In genomic region chr16:83011939-83012338, GRCh38 we compare ENCODE assay signal across 16 cellular contexts.
DNase-seq lines count a peak whose midpoint lies in the region; ATAC-seq and TF ChIP-seq lines count a peak whose summit lies in the region.
"Had no signal": no experiment of that assay in that cellular context is flagged by ENCODE, and none has a peak within 500 bp of the region (broad histone marks: within the 10 kb centered on the region; RNA-seq: fewer than 3 reads in every experiment).

No MANE protein-coding gene starts in this region.

- H3K9me3 ChIP-seq in SK-N-SH = no peaks in the 10 kb centered on the region
- no peaks in the 10 kb centered on the region for H3K9me3 ChIP-seq in ascending aorta
- H3K9me3 ChIP-seq in osteoblast (ENCODE audit: low read depth, low read length) = no peaks in the 10 kb centered on the region
- H3K9me3 ChIP-seq: BLaER1 treated with 17β-estradiol and CSF1 and Interleukin-3, amounts not matched to agents 10 nM and 100 nM; HAP-1 had no signal

- DNase-seq in SK-N-SH (no peak), ascending aorta (ENCODE audit: low spot score in 2 of 2) (no peak), osteoblast (ENCODE audit: insufficient read length, low spot score, missing footprints) (no peak), cerebellar cortex (ENCODE audit: low spot score) (no peak), NOMO-1 treated with dmso at 0.1 percent for 144 hours (lab: John Stamatoyannopoulos, UW; ENCODE audit: unreplicated experiment) (no peak), NCI-H187 (lab: John Stamatoyannopoulos, UW) (no peak)
- DNase-seq: AML-193; Calu3; CD4-positive, alpha-beta T cell; DMS 273 treated with DMSO at 0.1 percent for 48 hours had no signal

- peak overlapping the region; percentile 71; the same call in 1 of the 2 replicates for H3K4me2 ChIP-seq in SK-N-SH
- H3K4me2 ChIP-seq in osteoblast (ENCODE audit: insufficient read depth, low read length) = peak overlapping the region; percentile 76

- ATAC-seq in SK-N-SH treated with all-trans-retinoic acid at 6 μM for 48 hours = no peak
- ATAC-seq in GM18867 (IDR thresholded peaks at IDR 0.05; ENCODE audit: unreplicated experiment) = no peak

- CTCF ChIA-PET in SK-N-SH (lab: Yijun Ruan, JAX) = no interaction called here

- no peak overlapping the region for H3K9ac ChIP-seq in SK-N-SH
- H3K9ac ChIP-seq: BLaER1 treated with 17β-estradiol and CSF1 and Interleukin-3, amounts not matched to agents 10 nM and 100 nM had no signal

- TF ChIP-seq EP300 in SK-N-SH (IDR thresholded peaks at IDR 0.05; ENCODE audit: borderline replicate concordance in 1 of 2, low read depth in 1 of 2, low read length in 1 of 2) = no peak

- H3K36me3 ChIP-seq in SK-N-SH (replicated peaks in 1 of 2; ENCODE audit: control insufficient read depth in 1 of 2, insufficient read depth in 2 of 2, low read length in 1 of 2) (no peaks in the 10 kb centered on the region), ascending aorta (no peaks in the 10 kb centered on the region), osteoblast (ENCODE audit: insufficient read depth, low read length) (no peaks in the 10 kb centered on the region)
- H3K36me3 ChIP-seq: BLaER1 treated with 17β-estradiol and CSF1 and Interleukin-3, amounts not matched to agents 10 nM and 100 nM; HAP-1 had no signal

- POLR2A ChIA-PET in SK-N-SH (lab: Yijun Ruan, JAX) = no interaction called here

- H3K9me2 ChIP-seq in SK-N-SH = no peaks in the 10 kb centered on the region

- 0 out of 2 replicates have a peak, but pooled peaks cover 5% of the 10 kb centered on the region for H3K79me2 ChIP-seq in SK-N-SH (ENCODE audit: insufficient read depth)
- H3K79me2 ChIP-seq in osteoblast (ENCODE audit: insufficient read depth, low read length) = no peaks in the 10 kb centered on the region

- 42% methylated on average over 2 of the region's 2 CpGs for WGBS in SK-N-SH (ENCODE audit: low lambda C conversion rate)

- TF ChIP-seq RAD21 in SK-N-SH (IDR thresholded peaks at IDR 0.05; ENCODE audit: low read length) = no peak

- TF ChIP-seq CTCF in SK-N-SH (IDR thresholded peaks at IDR 0.05) (no peak), ascending aorta (IDR thresholded peaks at IDR 0.05) (no peak), osteoblast (IDR thresholded peaks at IDR 0.05; ENCODE audit: extremely low read depth, low read depth, low read length) (no peak)

- H3K4me1 ChIP-seq in SK-N-SH (ENCODE audit: control insufficient read depth in 1 of 2, insufficient read depth in 2 of 2, low read depth in 1 of 2, low read length in 1 of 2) (no peaks in the 10 kb centered on the region; a peak in 1 of 4 replicates), ascending aorta (peaks cover 0 to 17% of the 10 kb centered on the region in 2 donors), osteoblast (ENCODE audit: insufficient read depth, low read length) (peaks cover 20% of the 10 kb centered on the region)
- H3K4me1 ChIP-seq: HAP-1 had no signal

- H3F3A ChIP-seq in SK-N-SH (replicated peaks; ENCODE audit: insufficient read depth) = no peaks in the 10 kb centered on the region

- intact Hi-C loops in ascending aorta (cut with DNase I) = loop anchor here (5.0 kb wide), 1 partner anchor 55 kb away; no protein-coding TSS in a partner anchor

- H3K27me3 ChIP-seq in SK-N-SH (ENCODE audit: insufficient read depth) (no peaks in the 10 kb centered on the region), ascending aorta (no peaks in the 10 kb centered on the region), osteoblast (ENCODE audit: insufficient read depth, low read length) (no peaks in the 10 kb centered on the region)

- H3K4me3 ChIP-seq in SK-N-SH (ENCODE audit: low read depth in 2 of 2, low read length in 1 of 2) = no peak overlapping the region
- H3K4me3 ChIP-seq in ascending aorta = peak overlapping the region; percentile 12 to 30
- H3K4me3 ChIP-seq in osteoblast (ENCODE audit: insufficient read depth, low read length) = peak overlapping the region; percentile 26
- H3K4me3 ChIP-seq: BLaER1 treated with 17β-estradiol and CSF1 and Interleukin-3, amounts not matched to agents 10 nM and 100 nM; HAP-1 had no signal

- H3K27ac ChIP-seq in SK-N-SH (ENCODE audit: low read depth in 2 of 2, low read length in 1 of 2) = peak overlapping the region in 1 of 2 experiments; percentile 39; a peak in 2 of 4 replicates
- peak overlapping the region; percentile 65 to 76 for H3K27ac ChIP-seq in ascending aorta
- H3K27ac ChIP-seq in osteoblast (ENCODE audit: low read depth, low read length) = peak overlapping the region; percentile 63
- H3K27ac ChIP-seq: 22Rv1; BLaER1 treated with 17β-estradiol and CSF1 and Interleukin-3, amounts not matched to agents 10 nM and 100 nM; HL-60 had no signal

- H4K20me1 ChIP-seq in SK-N-SH (ENCODE audit: insufficient read depth) (no peaks in the 10 kb centered on the region), osteoblast (ENCODE audit: insufficient read depth, low read length) (no peaks in the 10 kb centered on the region)
- H4K20me1 ChIP-seq: BLaER1 treated with 17β-estradiol and CSF1 and Interleukin-3, amounts not matched to agents 10 nM and 100 nM had no signal

- H2AFZ ChIP-seq in SK-N-SH (ENCODE audit: low read depth) (peak overlapping the region; percentile 44; the same call in 1 of the 2 replicates), osteoblast (ENCODE audit: low read length) (no peak overlapping the region)

TF ChIP-seq in SK-N-SH, 30 proteins besides CTCF, POLR2A, EP300 and RAD21 (continues in another document):
- TF ChIP-seq GATA2 (CRISPR knock-in tag; IDR thresholded peaks at IDR 0.05) (no peak), FOSL2 (IDR thresholded peaks at IDR 0.05; ENCODE audit: borderline replicate concordance, low read depth) (no peak), RFX5 (IDR thresholded peaks at IDR 0.05; ENCODE audit: low read length) (no peak), POLR2AphosphoS5 (IDR thresholded peaks at IDR 0.05; ENCODE audit: low read depth, low read length) (no peak), MAX (IDR thresholded peaks at IDR 0.05; ENCODE audit: low read depth) (no peak), TCF12 (IDR thresholded peaks at IDR 0.05) (no peak), ELF1 (IDR thresholded peaks at IDR 0.05) (no peak), TAF1 (IDR thresholded peaks at IDR 0.05; ENCODE audit: borderline replicate concordance, low read depth, low read length) (no peak), JUND (IDR thresholded peaks at IDR 0.05) (no peak), ZBTB33 (IDR thresholded peaks at IDR 0.05; ENCODE audit: borderline replicate concordance, low read depth) (no peak), YY1 (IDR thresholded peaks at IDR 0.05; ENCODE audit: low read depth) (no peak)

TF ChIP-seq in SK-N-SH treated with all-trans-retinoic acid at 6 μM for 48 hours, 23 proteins besides CTCF, POLR2A, EP300 and RAD21 (continues in another document):
- TF ChIP-seq ZNF565 (CRISPR knock-in tag; conservative IDR thresholded peaks at IDR 0.05; ENCODE audit: low read depth) (no peak), TOX (CRISPR knock-in tag; IDR thresholded peaks at IDR 0.05; ENCODE audit: borderline replicate concordance) (no peak), PATZ1 (CRISPR knock-in tag; IDR thresholded peaks at IDR 0.05; ENCODE audit: borderline replicate concordance) (no peak), TCF4 (CRISPR knock-in tag; IDR thresholded peaks at IDR 0.05; ENCODE audit: borderline replicate concordance) (no peak), TSHZ2 (CRISPR knock-in tag; IDR thresholded peaks at IDR 0.05) (no peak), CSDC2 (CRISPR knock-in tag; IDR thresholded peaks at IDR 0.05) (no peak), SNAI2 (CRISPR knock-in tag; IDR thresholded peaks at IDR 0.05) (no peak)

Comparison
In these comparisons a context has a peak if more than half of its experiments do, and no peak if none do; other contexts are left out.
1. H3K4me3 ChIP-seq: peak in ascending aorta (2 of 2) and osteoblast (single experiment); none in SK-N-SH (0 of 2).